Comparison of ENCODE assay signal across 1 cellular context in genomic region chr14:99816217-99816616, GRCh38.
TF ChIP-seq lines count a peak whose summit lies in the region.

No MANE protein-coding gene starts in this region.

TF ChIP-seq in K562, 482 proteins besides CTCF, POLR2A, EP300 and RAD21 (continued from another document):
- TF ChIP-seq, protein P1, sequence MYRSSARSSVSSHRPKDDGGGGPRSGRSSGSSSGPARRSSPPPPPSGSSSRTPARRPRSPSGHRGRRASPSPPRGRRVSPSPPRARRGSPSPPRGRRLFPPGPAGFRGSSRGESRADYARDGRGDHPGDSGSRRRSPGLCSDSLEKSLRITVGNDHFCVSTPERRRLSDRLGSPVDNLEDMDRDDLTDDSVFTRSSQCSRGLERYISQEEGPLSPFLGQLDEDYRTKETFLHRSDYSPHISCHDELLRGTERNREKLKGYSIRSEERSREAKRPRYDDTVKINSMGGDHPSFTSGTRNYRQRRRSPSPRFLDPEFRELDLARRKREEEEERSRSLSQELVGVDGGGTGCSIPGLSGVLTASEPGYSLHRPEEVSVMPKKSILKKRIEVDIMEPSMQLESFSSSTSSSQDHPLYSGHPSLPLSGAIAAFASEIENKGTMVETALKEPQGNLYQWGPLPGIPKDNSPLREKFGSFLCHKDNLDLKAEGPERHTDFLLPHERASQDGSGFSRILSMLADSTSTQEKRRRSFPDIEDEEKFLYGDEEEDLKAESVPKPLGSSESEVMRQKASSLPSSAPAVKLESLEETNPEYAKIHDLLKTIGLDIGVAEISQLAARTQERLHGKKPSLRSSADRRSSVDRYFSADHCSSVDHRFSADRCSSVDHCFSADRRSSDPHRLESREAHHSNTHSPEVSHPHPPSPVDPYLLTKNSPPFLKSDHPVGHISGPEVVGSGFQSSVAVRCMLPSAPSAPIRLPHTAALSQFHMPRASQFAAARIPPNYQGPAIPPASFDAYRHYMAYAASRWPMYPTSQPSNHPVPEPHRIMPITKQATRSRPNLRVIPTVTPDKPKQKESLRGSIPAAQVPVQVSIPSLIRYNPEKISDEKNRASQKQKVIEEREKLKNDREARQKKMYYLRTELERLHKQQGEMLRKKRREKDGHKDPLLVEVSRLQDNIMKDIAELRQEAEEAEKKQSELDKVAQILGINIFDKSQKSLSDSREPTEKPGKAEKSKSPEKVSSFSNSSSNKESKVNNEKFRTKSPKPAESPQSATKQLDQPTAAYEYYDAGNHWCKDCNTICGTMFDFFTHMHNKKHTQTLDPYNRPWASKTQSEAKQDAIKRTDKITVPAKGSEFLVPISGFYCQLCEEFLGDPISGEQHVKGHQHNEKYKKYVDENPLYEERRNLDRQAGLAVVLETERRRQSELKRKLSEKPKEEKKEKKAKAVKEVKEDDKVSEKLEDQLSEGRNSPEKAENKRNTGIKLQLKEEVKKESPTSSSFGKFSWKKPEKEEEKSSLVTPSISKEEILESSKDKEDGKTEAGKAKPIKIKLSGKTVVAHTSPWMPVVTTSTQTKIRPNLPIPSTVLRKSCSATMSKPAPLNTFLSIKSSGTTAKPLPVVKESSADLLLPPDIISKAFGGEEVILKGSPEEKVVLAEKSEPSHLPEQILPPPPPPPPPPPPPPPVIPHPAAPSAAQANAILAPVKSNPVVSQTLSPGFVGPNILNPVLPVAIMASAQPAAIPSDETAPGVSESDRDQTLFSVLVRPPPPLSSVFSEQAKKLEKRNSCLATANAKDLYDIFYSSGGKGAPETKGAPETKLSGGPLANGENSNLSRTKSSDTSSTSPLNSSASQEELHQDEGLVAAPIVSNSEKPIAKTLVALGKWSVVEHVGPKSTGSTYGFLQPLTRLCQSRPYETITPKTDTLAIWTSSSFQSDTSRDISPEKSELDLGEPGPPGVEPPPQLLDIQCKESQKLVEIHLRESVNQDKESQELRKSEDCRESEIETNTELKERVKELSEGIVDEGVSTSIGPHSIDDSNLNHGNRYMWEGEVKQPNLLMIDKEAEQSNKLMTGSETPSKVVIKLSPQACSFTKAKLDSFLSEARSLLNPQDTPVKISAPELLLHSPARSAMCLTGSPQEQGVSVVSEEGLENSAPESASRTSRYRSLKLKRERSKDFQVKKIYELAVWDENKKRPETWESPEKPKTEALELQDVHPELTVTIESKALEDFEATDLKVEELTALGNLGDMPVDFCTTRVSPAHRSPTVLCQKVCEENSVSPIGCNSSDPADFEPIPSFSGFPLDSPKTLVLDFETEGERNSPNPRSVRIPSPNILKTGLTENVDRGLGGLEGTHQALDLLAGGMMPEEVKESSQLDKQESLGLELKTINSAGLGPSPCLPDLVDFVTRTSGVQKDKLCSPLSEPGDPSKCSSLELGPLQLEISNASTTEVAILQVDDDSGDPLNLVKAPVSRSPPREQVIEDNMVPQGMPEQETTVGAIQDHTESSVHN (IDR thresholded peaks at IDR 0.05; ENCODE audit: borderline replicate concordance in 1 of 2, low read depth in 1 of 2), result no peak
- TF ChIP-seq HES1 (IDR thresholded peaks at IDR 0.05; ENCODE audit: low read depth) (peak; percentile 55; the same call in 1 of the 2 replicates), RCOR1 (IDR thresholded peaks at IDR 0.05; ENCODE audit: borderline replicate concordance in 1 of 2, low read depth in 2 of 2, low read length in 2 of 2) (0 out of 4 replicates have a peak, but pooled peaks of 1 of the 2 experiments have one; percentile 11)
